8 cellular contexts compared by ENCODE assay signal in the genomic region with DNA sequence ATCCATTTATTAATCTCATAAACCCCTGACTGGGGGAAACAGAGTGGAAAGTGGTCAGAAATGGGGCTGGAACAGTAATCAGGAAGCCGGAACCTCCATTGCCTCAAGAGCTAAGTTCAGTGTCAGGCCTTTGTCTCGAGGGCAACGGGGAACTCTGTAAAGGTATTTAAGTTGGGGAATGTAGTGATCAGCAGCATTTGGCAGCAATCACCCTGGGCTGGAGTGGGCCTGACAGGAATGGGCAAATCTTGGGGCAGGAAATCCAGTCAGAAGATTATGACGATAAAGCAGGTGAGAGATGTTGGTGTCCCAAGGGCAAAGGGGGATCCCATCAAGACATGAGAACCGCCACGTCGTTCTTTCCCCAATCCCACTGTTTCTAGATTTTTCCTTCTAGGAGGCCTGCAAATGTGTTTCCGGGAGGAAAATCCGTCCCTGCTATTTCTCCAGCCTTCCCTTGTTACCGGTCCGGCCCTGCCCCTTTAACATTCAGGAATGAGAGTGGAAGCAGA.
DNase-seq lines count a peak whose midpoint lies in the region; ATAC-seq, FAIRE-seq and TF ChIP-seq lines count a peak whose summit lies in the region.

No MANE protein-coding gene starts in this region.

- H4K20me1 ChIP-seq in PC-9 (ENCODE audit: insufficient read depth) = no peaks in the 10 kb centered on the region

- no peaks in the 10 kb centered on the region for H3K9me3 ChIP-seq in PC-9 (ENCODE audit: insufficient read depth, low read depth)

- ATAC-seq in natural killer cell = no peak
- no peak for ATAC-seq in GM21786 (IDR thresholded peaks at IDR 0.05; ENCODE audit: unreplicated experiment)
- ATAC-seq in GM21528 (IDR thresholded peaks at IDR 0.05; ENCODE audit: low FRiP score, unreplicated experiment) = no peak
- ATAC-seq in left colon = no peak

- no peaks in the 10 kb centered on the region for H3K79me2 ChIP-seq in PC-9 (ENCODE audit: low read depth)

- H3K4me3 Mint-ChIP-seq in natural killer cell = peak overlapping the region; percentile 87

- TF ChIP-seq CTCF in PC-9 (conservative IDR thresholded peaks at IDR 0.05) = no peak
- TF ChIP-seq CTCF in dorsolateral prefrontal cortex (IDR thresholded peaks at IDR 0.05 in 54 of 56, conservative IDR thresholded peaks at IDR 0.05 in 2 of 56; ENCODE audit: low read depth in 1 of 56, partially characterized antibody in 56 of 56) = no peak
- no peak for TF ChIP-seq CTCF in natural killer cell (IDR thresholded peaks at IDR 0.05)

- H2AFZ ChIP-seq in PC-9 = peak overlapping the region; percentile 73; the same call in 1 of the 2 replicates

- peaks cover 17 to 20% of the 10 kb centered on the region in 2 donors for H3K4me1 Mint-ChIP-seq in natural killer cell

- no peak for TF ChIP-seq POLR2A in GM12892 (IDR thresholded peaks at IDR 0.05; ENCODE audit: low read depth, low read length)

- FAIRE-seq in GM12892 (lab: Jason Lieb, UNC) = peak; percentile 80

- peak overlapping the region; percentile 85 to 91 for H3K27ac Mint-ChIP-seq in natural killer cell

- no peaks in the 10 kb centered on the region for H3K36me3 ChIP-seq in PC-9 (ENCODE audit: low read depth)

- DNase-seq in GM12892 (ENCODE audit: insufficient read length) = no peak
- peak in 1 of 2 experiments; percentile 25 for DNase-seq in PC-9
- no peak for DNase-seq in dorsolateral prefrontal cortex
- no peak for DNase-seq in natural killer cell
- DNase-seq in activated CD4-positive, CD25-positive, alpha-beta regulatory T cell treated with anti-CD3 and anti-CD28 coated beads, Interleukin-2, amount 50 U/mL, for 72 hours = no peak
- DNase-seq in left colon = no peak

- no peaks in the 10 kb centered on the region for H3K36me3 Mint-ChIP-seq in natural killer cell

- peak overlapping the region; percentile 80 for H3K4me2 ChIP-seq in PC-9

- CTCF ChIA-PET in PC-9 (lab: Charles Lee) = interaction anchor here (0.6 kb wide), 1 partner anchor 232 kb away, joined by 3 read pairs; no protein-coding TSS in a partner anchor

- POLR2A ChIA-PET in PC-9 (lab: Charles Lee; ENCODE audit: unreplicated experiment) = interaction anchor here (0.6 to 0.9 kb wide), 8 partner anchors 19 to 296 kb away, joined by 3 to 15 read pairs (median 8); no protein-coding TSS in a partner anchor

- H3K27ac ChIP-seq in PC-9 (peak overlapping the region; percentile 97), dorsolateral prefrontal cortex (peak overlapping the region; percentile 83 to 100 (median 98))

- peaks cover 27% of the 10 kb centered on the region; the same call in 1 of the 2 replicates for H3F3A ChIP-seq in PC-9 (ENCODE audit: insufficient read depth, low read depth)

- no peaks in the 10 kb centered on the region for H3K27me3 ChIP-seq in PC-9 (ENCODE audit: insufficient read depth, low read depth)
- no peaks in the 10 kb centered on the region for H3K27me3 ChIP-seq in dorsolateral prefrontal cortex

- peaks cover 20% of the 10 kb centered on the region for H3K4me1 ChIP-seq in PC-9 (replicated peaks; ENCODE audit: insufficient read depth)

- peaks cover 2 to 6% of the 10 kb centered on the region in 2 donors for H3K27me3 Mint-ChIP-seq in natural killer cell (ENCODE audit: low read depth in 2 of 2)

- no peaks in the 10 kb centered on the region for H3K9me2 ChIP-seq in PC-9 (ENCODE audit: insufficient read depth)

- BruUV-seq in PC-9 (replicated peaks; lab: Mats Ljungman, UMichigan) = TSS peak; percentile 96

- H3K9me3 Mint-ChIP-seq in natural killer cell = no peaks in the 10 kb centered on the region

- peak overlapping the region; percentile 57 for H3K4me3 ChIP-seq in PC-9
- peak overlapping the region; percentile 50 to 83 (median 68) for H3K4me3 ChIP-seq in dorsolateral prefrontal cortex

- intact Hi-C loops in PC-9 (cut with micrococcal nuclease; ENCODE audit: unreplicated experiment) = loop anchor here (1.0 to 5.0 kb wide), 6 partner anchors 34 to 234 kb away; no protein-coding TSS in a partner anchor
- intact Hi-C loops in dorsolateral prefrontal cortex (cut with DNase I) = loop anchor here (1.0 to 10.0 kb wide), 7 partner anchors 34 to 296 kb away; a partner anchor contains a TSS
- intact Hi-C loops in natural killer cell (cut with micrococcal nuclease) = loop anchor here (10.0 kb wide), 2 partner anchors 86 to 134 kb away; no protein-coding TSS in a partner anchor
- intact Hi-C loops in left colon (cut with DNase I, micrococcal nuclease) = no loop called here

Comparison
In these comparisons a context has a peak if more than half of its experiments do, and no peak if none do; other contexts are left out.
1. intact Hi-C loops: an anchor here in PC-9 (1.0 to 5.0 kb wide), dorsolateral prefrontal cortex (1.0 to 10.0 kb wide) and natural killer cell (10.0 kb wide); none called in left colon.